17 cellular contexts compared by ENCODE assay signal in the genomic region with DNA sequence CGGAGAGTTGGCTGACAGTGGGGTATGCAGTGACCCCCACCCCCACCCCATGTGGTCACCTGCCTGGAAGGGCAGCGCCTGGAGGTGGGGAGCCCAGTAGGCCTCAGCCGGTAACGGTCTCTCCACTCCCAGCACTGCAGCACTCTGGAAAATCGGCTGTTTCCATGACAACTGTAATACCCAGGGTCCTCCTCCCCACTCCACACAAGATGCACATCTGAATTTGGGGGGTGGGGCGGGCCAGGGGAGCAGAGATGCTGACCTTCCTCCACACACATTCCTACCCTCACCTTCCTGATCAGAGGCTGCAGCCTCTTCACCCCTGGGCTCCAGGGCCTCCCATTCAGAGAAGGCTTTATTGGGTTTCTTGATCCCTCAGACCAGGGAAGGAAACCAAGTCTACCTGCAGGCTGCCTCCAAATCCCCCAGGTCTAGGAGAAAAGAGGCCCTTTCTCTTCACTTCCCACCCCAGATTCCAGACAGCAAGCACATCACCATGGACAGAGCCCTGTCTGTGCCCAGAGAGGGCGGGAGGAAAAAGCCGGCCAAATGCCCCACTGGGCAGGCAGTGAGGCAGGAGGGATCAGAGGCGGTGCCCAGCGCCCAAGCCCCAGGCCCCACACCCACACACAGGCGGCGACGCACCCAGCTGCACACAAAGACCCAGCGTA. TPM values are rescaled to one million over a fixed set of nuclear protein-coding genes. Genes with fewer than 3 reads are reported as not detected.
DNase-seq lines count a peak whose midpoint lies in the region; ATAC-seq, FAIRE-seq and TF ChIP-seq lines count a peak whose summit lies in the region.
"Had no signal": no experiment of that assay in that cellular context is flagged by ENCODE, and none has a peak within 500 bp of the region (broad histone marks: within the 10 kb centered on the region; RNA-seq: fewer than 3 reads in every experiment).

No MANE protein-coding gene starts in this region.

- no peaks in the 10 kb centered on the region for H3K36me3 Mint-ChIP-seq in natural killer cell
- no peaks in the 10 kb centered on the region for H3K36me3 Mint-ChIP-seq in natural killer cell treated with Interleukin-12 subunit alpha and Interleukin-12 subunit beta and Interleukin-15 and Interleukin-18, amount 100 ng/mL, for 72 hours
- H3K36me3 Mint-ChIP-seq in naive B cell, result no peaks in the 10 kb centered on the region
- H3K36me3 Mint-ChIP-seq in Calu3 (ENCODE audit: insufficient read depth, unreplicated experiment), result no peaks in the 10 kb centered on the region
- H3K36me3 Mint-ChIP-seq: naive thymus-derived CD8-positive, alpha-beta T cell had no signal

- H3K27ac Mint-ChIP-seq in natural killer cell (no peak overlapping the region), naive B cell (peak overlapping the region in 1 of 6 donors; percentile 56), Calu3 (ENCODE audit: unreplicated experiment) (no peak overlapping the region)
- H3K27ac Mint-ChIP-seq in natural killer cell treated with Interleukin-12 subunit alpha and Interleukin-12 subunit beta and Interleukin-15 and Interleukin-18, amount 100 ng/mL, for 72 hours, result no peak overlapping the region
- H3K27ac Mint-ChIP-seq: naive thymus-derived CD8-positive, alpha-beta T cell had no signal

- no peaks in the 10 kb centered on the region for H3K27me3 Mint-ChIP-seq in natural killer cell (ENCODE audit: low read depth in 2 of 2)
- H3K27me3 Mint-ChIP-seq in natural killer cell treated with Interleukin-12 subunit alpha and Interleukin-12 subunit beta and Interleukin-15 and Interleukin-18, amount 100 ng/mL, for 72 hours, result no peaks in the 10 kb centered on the region
- peaks cover 11 to 20% (median 17%) of the 10 kb centered on the region in 3 donors for H3K27me3 Mint-ChIP-seq in naive B cell
- H3K27me3 Mint-ChIP-seq in Calu3 (ENCODE audit: unreplicated experiment), result peaks cover 43% of the 10 kb centered on the region

- ATAC-seq in natural killer cell (no peak), naive B cell (ENCODE audit: low read depth in 2 of 2) (no peak), HG03432 (IDR thresholded peaks at IDR 0.05; ENCODE audit: unreplicated experiment) (no peak)
- ATAC-seq in natural killer cell treated with Interleukin-12 subunit alpha and Interleukin-12 subunit beta and Interleukin-15 and Interleukin-18, amount 100 ng/mL, for 72 hours, result no peak

- TF ChIP-seq POLR2A in esophagus muscularis mucosa (IDR thresholded peaks at IDR 0.05; ENCODE audit: low read depth), result no peak

- peak overlapping the region in 3 of 4 donors; percentile 11 to 24 (median 16) for H3K4me3 ChIP-seq in esophagus muscularis mucosa
- H3K4me3 ChIP-seq: SJCRH30 had no signal

- TF ChIP-seq CTCF in natural killer cell (IDR thresholded peaks at IDR 0.05), result no peak
- TF ChIP-seq CTCF in esophagus muscularis mucosa (IDR thresholded peaks at IDR 0.05), result no peak
- no peak for TF ChIP-seq CTCF in Calu3 (IDR thresholded peaks at IDR 0.05; ENCODE audit: unreplicated experiment)

- H3K27me3 ChIP-seq in esophagus muscularis mucosa, result peaks cover 0 to 77% (median 13%) of the 10 kb centered on the region in 4 donors
- H3K27me3 ChIP-seq: SJCRH30 had no signal

- H3K4me1 Mint-ChIP-seq in natural killer cell (peaks cover 29 to 36% of the 10 kb centered on the region in 2 donors), naive B cell (peaks cover 14 to 20% (median 20%) of the 10 kb centered on the region in 3 donors), Calu3 (ENCODE audit: low read depth, unreplicated experiment) (no peaks in the 10 kb centered on the region)
- peaks cover 17 to 28% of the 10 kb centered on the region in 2 donors for H3K4me1 Mint-ChIP-seq in natural killer cell treated with Interleukin-12 subunit alpha and Interleukin-12 subunit beta and Interleukin-15 and Interleukin-18, amount 100 ng/mL, for 72 hours (ENCODE audit: low read depth in 2 of 2)

- 65% methylated on average over 11 of the region's 14 CpGs for WGBS in esophagus muscularis mucosa

- no peaks in the 10 kb centered on the region for H3K9me3 Mint-ChIP-seq in natural killer cell
- no peaks in the 10 kb centered on the region for H3K9me3 Mint-ChIP-seq in natural killer cell treated with Interleukin-12 subunit alpha and Interleukin-12 subunit beta and Interleukin-15 and Interleukin-18, amount 100 ng/mL, for 72 hours
- H3K9me3 Mint-ChIP-seq in naive B cell, result no peaks in the 10 kb centered on the region
- H3K9me3 Mint-ChIP-seq in Calu3 (ENCODE audit: low read depth, unreplicated experiment), result no peaks in the 10 kb centered on the region
- H3K9me3 Mint-ChIP-seq: naive thymus-derived CD8-positive, alpha-beta T cell had no signal

- intact Hi-C loops in natural killer cell (cut with micrococcal nuclease) (no loop called here), esophagus muscularis mucosa (cut with DNase I) (no loop called here), Calu3 (cut with micrococcal nuclease; ENCODE audit: unreplicated experiment) (no loop called here)

- BruUV-seq in Calu3 (replicated peaks; lab: Mats Ljungman, UMichigan), result no TSS peak

- H3K4me3 Mint-ChIP-seq in natural killer cell, result peak overlapping the region; percentile 51
- H3K4me3 Mint-ChIP-seq in natural killer cell treated with Interleukin-12 subunit alpha and Interleukin-12 subunit beta and Interleukin-15 and Interleukin-18, amount 100 ng/mL, for 72 hours, result no peak overlapping the region
- peak overlapping the region in 6 of 8 donors; percentile 56 to 87 (median 62) for H3K4me3 Mint-ChIP-seq in naive B cell
- H3K4me3 Mint-ChIP-seq in Calu3 (ENCODE audit: low read depth, unreplicated experiment), result no peak overlapping the region

- CTCF ChIA-PET in Calu3 (lab: Charles Lee), result no interaction called here

- no peak for FAIRE-seq in HTR-8/SVneo (lab: Jason Lieb, UNC)

- no peaks in the 10 kb centered on the region for H3K9me3 ChIP-seq in esophagus muscularis mucosa
- H3K9me3 ChIP-seq: heart left ventricle, SJCRH30 had no signal

- no peak for TF ChIP-seq EP300 in esophagus muscularis mucosa (IDR thresholded peaks at IDR 0.05)

- no peak for DNase-seq in natural killer cell
- DNase-seq in natural killer cell treated with Interleukin-12 subunit alpha and Interleukin-12 subunit beta and Interleukin-15 and Interleukin-18, amount 100 ng/mL, for 72 hours (ENCODE audit: low spot score), result no peak
- no peak for DNase-seq in esophagus muscularis mucosa (ENCODE audit: extremely low spot score)
- DNase-seq in naive B cell, result no peak
- DNase-seq in Calu3, result no peak
- DNase-seq in HTR-8/SVneo (ENCODE audit: insufficient read length, low spot score), result no peak
- no peak for DNase-seq in RKO (ENCODE audit: low spot score)
- DNase-seq: ACHN; activated CD4-positive, CD25-positive, alpha-beta regulatory T cell; DMS53; heart left ventricle; naive thymus-derived CD8-positive, alpha-beta T cell; NCI-H524 treated with DMSO at 0.1 percent for 48 hours; SJCRH30; stimulated activated CD4-positive, alpha-beta T cell treated with anti-CD3 and anti-CD28 coated beads, Interleukin-12 subunit alpha, Interleukin-12 subunit beta, amount 100 ng/mL, for 4 hours had no signal

- H3K36me3 ChIP-seq in esophagus muscularis mucosa, result no peaks in the 10 kb centered on the region
- H3K36me3 ChIP-seq: SJCRH30 had no signal

- H3K4me1 ChIP-seq in esophagus muscularis mucosa, result peaks cover 0 to 17% (median 14%) of the 10 kb centered on the region in 4 donors
- H3K4me1 ChIP-seq: SJCRH30 had no signal

- H3K27ac ChIP-seq in esophagus muscularis mucosa (replicated peaks in 1 of 4), result no peak overlapping the region
- H3K27ac ChIP-seq: SJCRH30 had no signal

RNA-seq across cellular contexts. Expression of a gene that starts 46.5 kb away (rescaled TPM):
- total RNA-seq in natural killer cell (not detected), esophagus muscularis mucosa (not detected), Calu3 (2022) (not detected in 2 replicates)
- total RNA-seq in natural killer cell treated with Interleukin-12 subunit alpha and Interleukin-12 subunit beta and Interleukin-15 and Interleukin-18, amount 100 ng/mL, for 72 hours, result not detected
- not detected for polyA plus RNA-seq in naive B cell (ENCODE audit: low read depth in 6 of 6)
- total RNA-seq: heart left ventricle; naive thymus-derived CD8-positive, alpha-beta T cell; SJCRH30; ureter had no signal
- polyA plus RNA-seq: heart left ventricle; naive thymus-derived CD8-positive, alpha-beta T cell had no signal

Comparison
In these comparisons a context has a peak if more than half of its experiments do, and no peak if none do; other contexts are left out.
1. H3K4me3 Mint-ChIP-seq: peak in natural killer cell (single experiment) and naive B cell (6 of 8); none in natural killer cell treated with Interleukin-12 subunit alpha and Interleukin-12 subunit beta and Interleukin-15 and Interleukin-18, amount 100 ng/mL, for 72 hours (single experiment) and Calu3 (single experiment).